In the genomic region with DNA sequence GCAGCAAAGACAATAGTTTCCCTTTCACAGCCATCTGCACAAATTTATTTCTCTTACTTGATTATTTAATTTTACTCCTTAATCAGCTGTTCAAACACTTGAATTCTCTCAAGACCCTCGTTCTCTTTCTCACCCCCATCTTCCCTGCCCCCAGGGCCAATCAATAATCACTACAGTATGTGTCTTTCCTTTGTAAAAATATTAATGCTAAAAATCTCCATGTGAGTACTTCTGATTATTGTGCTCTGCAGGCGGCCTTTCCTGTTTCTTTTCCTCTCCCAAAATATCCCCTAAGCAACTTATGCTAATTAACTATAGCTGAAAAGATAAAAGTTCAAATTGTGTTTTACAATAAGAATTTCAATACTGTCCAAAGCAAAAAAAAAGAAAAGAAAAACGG, we compare ENCODE assay signal across 27 cellular contexts.
DNase-seq lines count a peak whose midpoint lies in the region; TF ChIP-seq lines count a peak whose summit lies in the region.
"Had no signal": no experiment of that assay in that cellular context is flagged by ENCODE, and none has a peak within 500 bp of the region (broad histone marks: within the 10 kb centered on the region; RNA-seq: fewer than 3 reads in every experiment).

No MANE protein-coding gene starts in this region.

- CTCF ChIA-PET in Calu3 (lab: Charles Lee) (no interaction called here), SK-N-SH (lab: Yijun Ruan, JAX) (interaction anchor here (1.2 kb wide), 1 partner anchor 20 kb away, joined by 3 read pairs; no protein-coding TSS in a partner anchor)

- H3K27me3 Mint-ChIP-seq in Calu3 (ENCODE audit: unreplicated experiment) (no peaks in the 10 kb centered on the region), nephron (ENCODE audit: low read depth) (no peaks in the 10 kb centered on the region)
- H3K27me3 Mint-ChIP-seq: activated CD4-positive, alpha-beta memory T cell treated with anti-CD3 and anti-CD28 coated beads for 36 hours; T-helper 17 cell; type B pancreatic cell had no signal

- TF ChIP-seq EP300 in SK-N-SH (IDR thresholded peaks at IDR 0.05; ENCODE audit: borderline replicate concordance in 1 of 2, low read depth in 1 of 2, low read length in 1 of 2): no peak

- peak overlapping the region; percentile 21 for H3K27ac Mint-ChIP-seq in Calu3 (ENCODE audit: unreplicated experiment)
- H3K27ac Mint-ChIP-seq in nephron: peak overlapping the region in 2 of 3 experiments; percentile 3 to 11
- H3K27ac Mint-ChIP-seq: activated CD4-positive, alpha-beta memory T cell treated with anti-CD3 and anti-CD28 coated beads for 36 hours; activated naive CD4-positive, alpha-beta T cell treated with anti-CD3 and anti-CD28 coated beads for 36 hours; CD4-positive, CD25-positive, alpha-beta regulatory T cell; effector memory CD8-positive, alpha-beta T cell; T-helper 17 cell; type B pancreatic cell had no signal

- no peak overlapping the region for H2AFZ ChIP-seq in SK-N-SH (ENCODE audit: low read depth)
- H2AFZ ChIP-seq: PC-9 had no signal

- H3K79me2 ChIP-seq in SK-N-SH (ENCODE audit: insufficient read depth): no peaks in the 10 kb centered on the region

- H3K4me3 Mint-ChIP-seq in Calu3 (ENCODE audit: low read depth, unreplicated experiment): no peak overlapping the region
- no peak overlapping the region for H3K4me3 Mint-ChIP-seq in nephron
- H3K4me3 Mint-ChIP-seq: activated CD4-positive, alpha-beta memory T cell treated with anti-CD3 and anti-CD28 coated beads for 36 hours; activated naive CD4-positive, alpha-beta T cell treated with anti-CD3 and anti-CD28 coated beads for 36 hours; CD4-positive, CD25-positive, alpha-beta regulatory T cell; effector memory CD8-positive, alpha-beta T cell; neural crest cell; T-helper 17 cell; type B pancreatic cell had no signal

- no peak overlapping the region for H3K4me3 ChIP-seq in SK-N-SH (ENCODE audit: low read depth in 2 of 2, low read length in 1 of 2)
- H3K4me3 ChIP-seq: PC-9, right atrium auricular region had no signal

- intact Hi-C loops in Calu3 (cut with micrococcal nuclease; ENCODE audit: unreplicated experiment): no loop called here

- DNase-seq in Calu3: no peak
- peak; percentile 81 for DNase-seq in NCI-H1417 treated with DMSO at 0.1 percent for 48 hours (lab: John Stamatoyannopoulos, UW)
- DNase-seq in NCI-H748 treated with DMSO at 0.1 percent for 48 hours (lab: John Stamatoyannopoulos, UW): peak; percentile 66
- DNase-seq in cortex of kidney (lab: John Stamatoyannopoulos, UW): no peak
- DNase-seq in SK-N-SH: no peak
- no peak for DNase-seq in NCI-H2029 (lab: John Stamatoyannopoulos, UW)
- DNase-seq in activated CD4-positive, alpha-beta T cell treated with anti-CD3 and anti-CD28 coated beads for 4 hours: no peak
- DNase-seq: activated CD4-positive, alpha-beta memory T cell treated with anti-CD3 and anti-CD28 coated beads for 36 hours; activated CD4-positive, CD25-positive, alpha-beta regulatory T cell treated with anti-CD3 and anti-CD28 coated beads, Interleukin-2, amount 50 U/mL, for 72 hours; activated CD8-positive, alpha-beta memory T cell treated with anti-CD3 and anti-CD28 coated beads, Interleukin-2, amount 50 U/mL, for 4 hours; activated naive CD4-positive, alpha-beta T cell treated with anti-CD3 and anti-CD28 coated beads for 36 hours; AML-193; caudate nucleus; CD4-positive, CD25-positive, alpha-beta regulatory T cell; DMS 273 treated with DMSO at 0.1 percent for 48 hours; effector memory CD8-positive, alpha-beta T cell; erythroblast; Karpas-422; NK-92 treated with Interleukin-12 subunit alpha and Interleukin-12 subunit beta, amount 100 ng/mL, for 24 hours; PC-9; small intestine; stimulated activated naive CD4-positive, alpha-beta T cell; T-helper 17 cell had no signal

- H3K9ac ChIP-seq in SK-N-SH: no peak overlapping the region

- no peaks in the 10 kb centered on the region for H4K20me1 ChIP-seq in SK-N-SH (ENCODE audit: insufficient read depth)

- no peaks in the 10 kb centered on the region for H3K4me1 ChIP-seq in SK-N-SH (ENCODE audit: control insufficient read depth in 1 of 2, insufficient read depth in 2 of 2, low read depth in 1 of 2, low read length in 1 of 2)
- H3K4me1 ChIP-seq: right atrium auricular region had no signal

- BruUV-seq in Calu3 (replicated peaks; lab: Mats Ljungman, UMichigan): no TSS peak

- no peak overlapping the region for H3K27ac ChIP-seq in SK-N-SH (ENCODE audit: low read depth in 2 of 2, low read length in 1 of 2)
- H3K27ac ChIP-seq: PC-9, right atrium auricular region had no signal

- no peak for TF ChIP-seq RAD21 in SK-N-SH (IDR thresholded peaks at IDR 0.05; ENCODE audit: low read length)

- H3K36me3 Mint-ChIP-seq in Calu3 (ENCODE audit: insufficient read depth, unreplicated experiment) (no peaks in the 10 kb centered on the region), nephron (ENCODE audit: low read depth) (no peaks in the 10 kb centered on the region)
- H3K36me3 Mint-ChIP-seq: activated CD4-positive, alpha-beta memory T cell treated with anti-CD3 and anti-CD28 coated beads for 36 hours; CD4-positive, CD25-positive, alpha-beta regulatory T cell; type B pancreatic cell had no signal

- TF ChIP-seq CTCF in Calu3 (IDR thresholded peaks at IDR 0.05; ENCODE audit: unreplicated experiment) (no peak), nephron (IDR thresholded peaks at IDR 0.05; ENCODE audit: unreplicated experiment in 3 of 3) (no peak), SK-N-SH (IDR thresholded peaks at IDR 0.05) (no peak)

- H3K4me2 ChIP-seq in SK-N-SH: no peak overlapping the region
- H3K4me2 ChIP-seq: PC-9 had no signal

- no peaks in the 10 kb centered on the region for H3K36me3 ChIP-seq in SK-N-SH (replicated peaks in 1 of 2; ENCODE audit: control insufficient read depth in 1 of 2, insufficient read depth in 2 of 2, low read length in 1 of 2)
- H3K36me3 ChIP-seq: right atrium auricular region had no signal

- H3K9me3 ChIP-seq in SK-N-SH: no peaks in the 10 kb centered on the region
- H3K9me3 ChIP-seq: right atrium auricular region had no signal

- H3F3A ChIP-seq in SK-N-SH (replicated peaks; ENCODE audit: insufficient read depth): no peaks in the 10 kb centered on the region

- H3K9me2 ChIP-seq in SK-N-SH: no peaks in the 10 kb centered on the region

- 73% methylated on average over 3 of the region's 3 CpGs for WGBS in SK-N-SH (ENCODE audit: low lambda C conversion rate)

- H3K9me3 Mint-ChIP-seq in Calu3 (ENCODE audit: low read depth, unreplicated experiment): peaks cover 3% of the 10 kb centered on the region
- peaks cover 3% of the 10 kb centered on the region for H3K9me3 Mint-ChIP-seq in nephron
- H3K9me3 Mint-ChIP-seq: activated CD4-positive, alpha-beta memory T cell treated with anti-CD3 and anti-CD28 coated beads for 36 hours; type B pancreatic cell had no signal

- no peaks in the 10 kb centered on the region for H3K4me1 Mint-ChIP-seq in Calu3 (ENCODE audit: low read depth, unreplicated experiment)
- peaks cover 5% of the 10 kb centered on the region for H3K4me1 Mint-ChIP-seq in nephron
- H3K4me1 Mint-ChIP-seq: CD4-positive, CD25-positive, alpha-beta regulatory T cell; T-helper 17 cell had no signal

- no peaks in the 10 kb centered on the region for H3K27me3 ChIP-seq in SK-N-SH (ENCODE audit: insufficient read depth)
- H3K27me3 ChIP-seq: right atrium auricular region had no signal

- POLR2A ChIA-PET in SK-N-SH (lab: Yijun Ruan, JAX): no interaction called here

TF ChIP-seq in SK-N-SH, 30 proteins besides CTCF, POLR2A, EP300 and RAD21:
- TF ChIP-seq, protein P1, sequence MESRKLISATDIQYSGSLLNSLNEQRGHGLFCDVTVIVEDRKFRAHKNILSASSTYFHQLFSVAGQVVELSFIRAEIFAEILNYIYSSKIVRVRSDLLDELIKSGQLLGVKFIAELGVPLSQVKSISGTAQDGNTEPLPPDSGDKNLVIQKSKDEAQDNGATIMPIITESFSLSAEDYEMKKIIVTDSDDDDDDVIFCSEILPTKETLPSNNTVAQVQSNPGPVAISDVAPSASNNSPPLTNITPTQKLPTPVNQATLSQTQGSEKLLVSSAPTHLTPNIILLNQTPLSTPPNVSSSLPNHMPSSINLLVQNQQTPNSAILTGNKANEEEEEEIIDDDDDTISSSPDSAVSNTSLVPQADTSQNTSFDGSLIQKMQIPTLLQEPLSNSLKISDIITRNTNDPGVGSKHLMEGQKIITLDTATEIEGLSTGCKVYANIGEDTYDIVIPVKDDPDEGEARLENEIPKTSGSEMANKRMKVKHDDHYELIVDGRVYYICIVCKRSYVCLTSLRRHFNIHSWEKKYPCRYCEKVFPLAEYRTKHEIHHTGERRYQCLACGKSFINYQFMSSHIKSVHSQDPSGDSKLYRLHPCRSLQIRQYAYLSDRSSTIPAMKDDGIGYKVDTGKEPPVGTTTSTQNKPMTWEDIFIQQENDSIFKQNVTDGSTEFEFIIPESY (IDR thresholded peaks at IDR 0.05; ENCODE audit: borderline replicate concordance, low read depth): no peak
- TF ChIP-seq, protein P2, sequence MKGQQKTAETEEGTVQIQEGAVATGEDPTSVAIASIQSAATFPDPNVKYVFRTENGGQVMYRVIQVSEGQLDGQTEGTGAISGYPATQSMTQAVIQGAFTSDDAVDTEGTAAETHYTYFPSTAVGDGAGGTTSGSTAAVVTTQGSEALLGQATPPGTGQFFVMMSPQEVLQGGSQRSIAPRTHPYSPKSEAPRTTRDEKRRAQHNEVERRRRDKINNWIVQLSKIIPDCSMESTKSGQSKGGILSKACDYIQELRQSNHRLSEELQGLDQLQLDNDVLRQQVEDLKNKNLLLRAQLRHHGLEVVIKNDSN (IDR thresholded peaks at IDR 0.05; ENCODE audit: borderline replicate concordance, low read depth): no peak
- TF ChIP-seq NRF1 (IDR thresholded peaks at IDR 0.05; ENCODE audit: low read depth, low read length) (no peak), GATA2 (CRISPR knock-in tag; IDR thresholded peaks at IDR 0.05) (no peak), NFIC (IDR thresholded peaks at IDR 0.05; ENCODE audit: borderline replicate concordance) (no peak)

Comparison
In these comparisons a context has a peak if more than half of its experiments do, and no peak if none do; other contexts are left out.
1. DNase-seq: peak in NCI-H1417 treated with DMSO at 0.1 percent for 48 hours (single experiment) and NCI-H748 treated with DMSO at 0.1 percent for 48 hours (single experiment); none in Calu3 (single experiment), cortex of kidney (single experiment), SK-N-SH (single experiment), NCI-H2029 (single experiment) and activated CD4-positive, alpha-beta T cell treated with anti-CD3 and anti-CD28 coated beads for 4 hours (0 of 2).